33 cellular contexts compared by ENCODE assay signal in the genomic region with DNA sequence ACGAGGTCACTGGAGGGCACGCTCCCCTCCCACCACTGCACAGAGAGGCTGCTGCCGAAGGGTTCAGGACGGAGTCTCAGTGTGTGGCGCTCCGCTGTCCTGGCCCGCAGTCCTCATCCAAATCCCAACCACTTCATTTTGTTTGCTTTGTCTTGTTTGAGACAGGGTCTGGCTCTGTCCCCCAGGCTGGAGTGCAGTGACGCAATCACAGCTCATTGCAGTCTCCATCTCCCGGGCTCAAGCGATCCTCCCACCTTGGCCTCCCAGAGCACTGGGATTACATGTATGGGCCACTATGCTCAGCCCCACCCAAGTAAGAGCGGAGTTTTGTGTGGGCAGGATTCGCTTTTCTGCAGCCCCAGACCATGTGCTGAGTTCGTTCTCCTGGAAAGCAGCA. TPM values are rescaled to one million over a fixed set of nuclear protein-coding genes. Genes with fewer than 3 reads are reported as not detected.
"Had no signal": no experiment of that assay in that cellular context is flagged by ENCODE, and none has a peak within 500 bp of the region (broad histone marks: within the 10 kb centered on the region; RNA-seq: fewer than 3 reads in every experiment).

No MANE protein-coding gene starts in this region.

- H3K9me2 ChIP-seq: SK-N-SH had no signal

- DNase-seq: activated CD4-positive, alpha-beta T cell treated with anti-CD3 and anti-CD28 coated beads, Interleukin-2, amount 10 ng/mL, durations not matched to agents 24 days and 14 days; activated CD4-positive, alpha-beta T cell treated with anti-CD3 and anti-CD28 coated beads, Interleukin-2, amount 50 U/mL, for 4 hours; activated CD8-positive, alpha-beta T cell treated with anti-CD3 and anti-CD28 coated beads, Interleukin-2, amount 10 ng/mL, durations not matched to agents 7 days and 5 days; activated gamma-delta T cell; activated naive CD4-positive, alpha-beta T cell treated with anti-CD3 and anti-CD28 coated beads for 36 hours; activated naive CD8-positive, alpha-beta T cell treated with anti-CD3 and anti-CD28 coated beads, Interleukin-2, amount 50 U/mL, for 24 hours; activated T-cell treated with anti-CD3 and anti-CD28 coated beads, Interleukin-2, amount 50 U/mL, for 24 hours; anterior cingulate cortex; brain microvascular endothelial cell; central memory CD4-positive, alpha-beta T cell; NCI-H1092 treated with DMSO at 0.1 percent for 48 hours; NCI-H1417; NCI-H146; NCI-H187; NCI-H2029 treated with DMSO at 0.1 percent for 48 hours; NCI-H2107; NCI-H2171; NCI-H510A; NCI-H526; NCI-H748 treated with DMSO at 0.1 percent for 48 hours; NK-92 treated with Interleukin-12 subunit alpha and Interleukin-12 subunit beta, amount 100 ng/mL, for 24 hours; OCI-M1; SHP77 treated with DMSO at 0.1 percent for 48 hours had no signal

- H3K9me3 ChIP-seq: SJSA1, SK-N-SH had no signal

- H3K27ac ChIP-seq: brain microvascular endothelial cell, SJSA1 had no signal

- H3K4me1 ChIP-seq: SJSA1 had no signal

- ATAC-seq: activated CD8-positive, alpha-beta T cell treated with anti-CD3 and anti-CD28 coated beads, Interleukin-2, amount 10 ng/mL, durations not matched to agents 7 days and 5 days; activated naive CD8-positive, alpha-beta T cell treated with anti-CD3 and anti-CD28 coated beads, Interleukin-2, amount 50 U/mL, for 24 hours; Panc1 had no signal

- H3K27ac Mint-ChIP-seq: activated CD4-positive, alpha-beta T cell treated with anti-CD3 and anti-CD28 coated beads, Interleukin-2, amount 10 ng/mL, durations not matched to agents 24 days and 14 days; activated CD8-positive, alpha-beta T cell treated with anti-CD3 and anti-CD28 coated beads, Interleukin-2, amount 10 ng/mL, durations not matched to agents 7 days and 5 days; activated naive CD4-positive, alpha-beta T cell treated with anti-CD3 and anti-CD28 coated beads for 36 hours; activated naive CD8-positive, alpha-beta T cell; activated naive CD8-positive, alpha-beta T cell treated with anti-CD3 and anti-CD28 coated beads, Interleukin-2, amount 50 U/mL, for 24 hours; activated T-cell treated with anti-CD3 and anti-CD28 coated beads, Interleukin-2, amount 50 U/mL, for 24 hours; activated T-helper 2 cell treated with anti-CD3 and anti-CD28 coated beads, Interferon-gamma antibody, Interleukin-2, Interleukin-4, amounts not matched to agents 10 μg/mL and 5 μg/mL and 100 μg/mL, durations not matched to agents 14 hours and 24 hours and 36 hours; T-helper 1 cell treated with Interleukin-12 subunit alpha and Interleukin-12 subunit beta and Interleukin-4 antibody, amounts not matched to agents 30 μg/mL and 1 μg/mL, for 36 hours; T-helper 2 cell treated with Interferon-gamma antibody and Interleukin-4, amounts not matched to agents 5 μg/mL and 100 μg/mL, for 36 hours had no signal

- H3K36me3 ChIP-seq: brain microvascular endothelial cell, SJSA1 had no signal

- H3K4me3 Mint-ChIP-seq: activated CD4-positive, alpha-beta T cell treated with anti-CD3 and anti-CD28 coated beads, Interleukin-2, amount 10 ng/mL, durations not matched to agents 24 days and 14 days; activated CD8-positive, alpha-beta T cell treated with anti-CD3 and anti-CD28 coated beads, Interleukin-2, amount 10 ng/mL, durations not matched to agents 7 days and 5 days; activated naive CD4-positive, alpha-beta T cell treated with anti-CD3 and anti-CD28 coated beads for 36 hours; activated naive CD8-positive, alpha-beta T cell; activated naive CD8-positive, alpha-beta T cell treated with anti-CD3 and anti-CD28 coated beads, Interleukin-2, amount 50 U/mL, for 24 hours; activated T-cell treated with anti-CD3 and anti-CD28 coated beads, Interleukin-2, amount 50 U/mL, for 24 hours; T-helper 1 cell treated with Interleukin-12 subunit alpha and Interleukin-12 subunit beta and Interleukin-4 antibody, amounts not matched to agents 30 μg/mL and 1 μg/mL, for 36 hours; T-helper 2 cell treated with Interferon-gamma antibody and Interleukin-4, amounts not matched to agents 5 μg/mL and 100 μg/mL, for 36 hours had no signal

- H3K4me3 ChIP-seq: SJSA1 had no signal

- H3K4me2 ChIP-seq: SK-N-SH had no signal

- H3K4me1 Mint-ChIP-seq: activated CD4-positive, alpha-beta T cell treated with anti-CD3 and anti-CD28 coated beads, Interleukin-2, amount 10 ng/mL, durations not matched to agents 24 days and 14 days; activated naive CD8-positive, alpha-beta T cell treated with anti-CD3 and anti-CD28 coated beads, Interleukin-2, amount 50 U/mL, for 24 hours had no signal

- H3K36me3 Mint-ChIP-seq: activated naive CD8-positive, alpha-beta T cell had no signal

- H3K27me3 Mint-ChIP-seq: activated CD4-positive, alpha-beta T cell treated with anti-CD3 and anti-CD28 coated beads, Interleukin-2, amount 10 ng/mL, durations not matched to agents 24 days and 14 days; activated naive CD8-positive, alpha-beta T cell; activated naive CD8-positive, alpha-beta T cell treated with anti-CD3 and anti-CD28 coated beads, Interleukin-2, amount 50 U/mL, for 24 hours; activated T-cell treated with anti-CD3 and anti-CD28 coated beads, Interleukin-2, amount 50 U/mL, for 24 hours had no signal

- H3K27me3 ChIP-seq: brain microvascular endothelial cell, SJSA1 had no signal

- H3K9me3 Mint-ChIP-seq: activated CD4-positive, alpha-beta T cell treated with anti-CD3 and anti-CD28 coated beads, Interleukin-2, amount 10 ng/mL, durations not matched to agents 24 days and 14 days; activated naive CD4-positive, alpha-beta T cell treated with anti-CD3 and anti-CD28 coated beads for 36 hours; activated naive CD8-positive, alpha-beta T cell treated with anti-CD3 and anti-CD28 coated beads, Interleukin-2, amount 50 U/mL, for 24 hours; activated T-cell treated with anti-CD3 and anti-CD28 coated beads, Interleukin-2, amount 50 U/mL, for 24 hours; activated T-helper 2 cell treated with anti-CD3 and anti-CD28 coated beads, Interferon-gamma antibody, Interleukin-2, Interleukin-4, amounts not matched to agents 10 μg/mL and 5 μg/mL and 100 μg/mL, durations not matched to agents 14 hours and 24 hours and 36 hours; T-helper 1 cell treated with Interleukin-12 subunit alpha and Interleukin-12 subunit beta and Interleukin-4 antibody, amounts not matched to agents 30 μg/mL and 1 μg/mL, for 36 hours; T-helper 2 cell treated with Interferon-gamma antibody and Interleukin-4, amounts not matched to agents 5 μg/mL and 100 μg/mL, for 36 hours had no signal

RNA-seq across cellular contexts. Expression of a gene that starts 29.1 kb away (rescaled TPM):
- total RNA-seq: activated CD4-positive, alpha-beta T cell treated with anti-CD3 and anti-CD28 coated beads, Interleukin-2, amount 10 ng/mL, durations not matched to agents 24 days and 14 days; activated T-helper 2 cell treated with anti-CD3 and anti-CD28 coated beads, Interferon-gamma antibody, Interleukin-2, Interleukin-4, amounts not matched to agents 10 μg/mL and 5 μg/mL and 100 μg/mL, durations not matched to agents 14 hours and 24 hours and 36 hours; chondrocyte; M059J; RPMI7951; SJSA1 had no signal

RNA-seq across cellular contexts. Expression of a gene that starts 42.6 kb away (rescaled TPM):
- total RNA-seq: M059J, RPMI7951, SJSA1 had no signal
